In the genomic region with DNA sequence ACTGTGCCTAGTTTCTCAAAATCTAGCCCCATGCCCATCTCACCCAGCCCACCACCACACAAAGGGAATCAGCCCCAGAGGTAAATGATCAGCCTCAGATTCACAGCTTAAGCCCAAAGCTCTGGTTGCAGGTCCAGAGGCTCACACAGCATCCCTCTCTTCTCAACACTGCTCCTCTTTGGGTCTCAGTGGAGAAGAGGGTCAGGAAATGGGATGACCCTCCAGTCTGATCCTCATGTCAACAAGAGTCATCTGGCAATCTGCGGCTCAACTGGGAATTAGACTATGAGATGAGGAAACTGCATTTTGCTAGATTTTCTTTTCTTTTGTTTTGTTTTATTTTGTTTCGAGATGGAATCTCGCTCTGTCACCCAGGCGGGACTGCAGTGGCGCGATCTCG, we compare ENCODE assay signal across 25 cellular contexts.
A peak's percentile ranks its signal among the peaks of the same experiment; 100 is the strongest.
DNase-seq lines count a peak whose midpoint lies in the region; ATAC-seq and TF ChIP-seq lines count a peak whose summit lies in the region.
"Had no signal": no experiment of that assay in that cellular context is flagged by ENCODE, and none has a peak within 500 bp of the region (broad histone marks: within the 10 kb centered on the region; RNA-seq: fewer than 3 reads in every experiment).

No MANE protein-coding gene starts in this region.

- CTCF ChIA-PET in activated CD4-positive, alpha-beta T cell treated with anti-CD3 and anti-CD28 coated beads, Interleukin-2, amount 10 ng/mL, durations not matched to agents 7 days and 5 days (lab: Charles Lee): interaction anchor here (0.7 to 2.5 kb wide), 3 partner anchors 9 to 13 kb away, joined by 3 to 6 read pairs (median 3); no protein-coding TSS in a partner anchor

- POLR2A ChIA-PET in activated CD4-positive, alpha-beta T cell treated with anti-CD3 and anti-CD28 coated beads, Interleukin-2, amount 10 ng/mL, durations not matched to agents 7 days and 5 days (lab: Charles Lee): no interaction called here

- H3K27ac Mint-ChIP-seq in progenitor cell of endocrine pancreas: peak overlapping the region; percentile 18
- H3K27ac Mint-ChIP-seq in activated CD4-positive, alpha-beta T cell treated with anti-CD3 and anti-CD28 coated beads, Interleukin-2, amount 10 ng/mL, durations not matched to agents 7 days and 5 days: no peak overlapping the region
- H3K27ac Mint-ChIP-seq: activated CD4-positive, alpha-beta memory T cell treated with anti-CD3 and anti-CD28 coated beads for 36 hours; activated T-helper 1 cell treated with anti-CD3 and anti-CD28 coated beads, Interleukin-12 subunit alpha, Interleukin-12 subunit beta, Interleukin-2, Interleukin-4 antibody, amounts not matched to agents 30 ng/mL and 10 ng/mL and 1 ng/mL, durations not matched to agents 14 hours and 24 hours and 36 hours; type B pancreatic cell had no signal

- TF ChIP-seq CTCF in dorsolateral prefrontal cortex (IDR thresholded peaks at IDR 0.05 in 54 of 56, conservative IDR thresholded peaks at IDR 0.05 in 2 of 56; ENCODE audit: low read depth in 1 of 56, partially characterized antibody in 56 of 56): no peak
- no peak for TF ChIP-seq CTCF in progenitor cell of endocrine pancreas (IDR thresholded peaks at IDR 0.05; ENCODE audit: unreplicated experiment)
- TF ChIP-seq CTCF in tibial artery (IDR thresholded peaks at IDR 0.05): no peak
- no peak for TF ChIP-seq CTCF in ovary (IDR thresholded peaks at IDR 0.05)

- H3K27me3 Mint-ChIP-seq in progenitor cell of endocrine pancreas: peaks cover 2% of the 10 kb centered on the region
- peaks cover 3% of the 10 kb centered on the region for H3K27me3 Mint-ChIP-seq in activated CD4-positive, alpha-beta T cell treated with anti-CD3 and anti-CD28 coated beads, Interleukin-2, amount 10 ng/mL, durations not matched to agents 7 days and 5 days
- H3K27me3 Mint-ChIP-seq: activated CD4-positive, alpha-beta memory T cell treated with anti-CD3 and anti-CD28 coated beads for 36 hours had no signal

- intact Hi-C loops in dorsolateral prefrontal cortex (cut with DNase I): no loop called here
- intact Hi-C loops in tibial artery (cut with DNase I; ENCODE audit: low total_unique reads): no loop called here
- intact Hi-C loops in ovary (cut with DNase I): no loop called here

- no peak overlapping the region for H3K4me3 Mint-ChIP-seq in progenitor cell of endocrine pancreas (ENCODE audit: low read depth)
- no peak overlapping the region for H3K4me3 Mint-ChIP-seq in activated CD4-positive, alpha-beta T cell treated with anti-CD3 and anti-CD28 coated beads, Interleukin-2, amount 10 ng/mL, durations not matched to agents 7 days and 5 days
- H3K4me3 Mint-ChIP-seq: activated CD4-positive, alpha-beta memory T cell treated with anti-CD3 and anti-CD28 coated beads for 36 hours; activated T-helper 1 cell treated with anti-CD3 and anti-CD28 coated beads, Interleukin-12 subunit alpha, Interleukin-12 subunit beta, Interleukin-2, Interleukin-4 antibody, amounts not matched to agents 30 ng/mL and 10 ng/mL and 1 ng/mL, durations not matched to agents 14 hours and 24 hours and 36 hours; H9; type B pancreatic cell had no signal

- peak overlapping the region in 51 of 59 donors; percentile 6 to 97 (median 79) for H3K27ac ChIP-seq in dorsolateral prefrontal cortex
- peak overlapping the region; percentile 87 to 91 for H3K27ac ChIP-seq in tibial artery
- no peak overlapping the region for H3K27ac ChIP-seq in ovary
- H3K27ac ChIP-seq: C4-2B, SJSA1 had no signal

- peaks cover 52% of the 10 kb centered on the region for H3K4me1 ChIP-seq in adipocyte (ENCODE audit: control insufficient read depth, insufficient read depth, low read length)
- peaks cover 0 to 100% (median 81%) of the 10 kb centered on the region in 4 donors for H3K4me1 ChIP-seq in tibial artery
- no peaks in the 10 kb centered on the region for H3K4me1 ChIP-seq in ovary (ENCODE audit: insufficient read depth)
- H3K4me1 ChIP-seq: SJSA1 had no signal

- H3K9ac ChIP-seq in adipocyte (ENCODE audit: low read length): peak overlapping the region; percentile 22

- no peak for TF ChIP-seq POLR2A in ovary (IDR thresholded peaks at IDR 0.05)

- H3K9me3 ChIP-seq in adipocyte (ENCODE audit: control insufficient read depth, low read length): no peaks in the 10 kb centered on the region
- no peaks in the 10 kb centered on the region for H3K9me3 ChIP-seq in tibial artery
- H3K9me3 ChIP-seq in ovary: no peaks in the 10 kb centered on the region
- H3K9me3 ChIP-seq: mucosa of descending colon, SJSA1 had no signal

- 86 to 94% (median 88%) methylated on average over 7 of the region's 7 CpGs for WGBS in ovary, 3 donors

- H3K4me1 Mint-ChIP-seq in progenitor cell of endocrine pancreas (ENCODE audit: low read depth): peaks cover 2% of the 10 kb centered on the region
- no peaks in the 10 kb centered on the region for H3K4me1 Mint-ChIP-seq in activated CD4-positive, alpha-beta T cell treated with anti-CD3 and anti-CD28 coated beads, Interleukin-2, amount 10 ng/mL, durations not matched to agents 7 days and 5 days

- DNase-seq in adipocyte (ENCODE audit: low read depth) (no peak), dorsolateral prefrontal cortex (no peak), progenitor cell of endocrine pancreas (ENCODE audit: low spot score, unreplicated experiment) (no peak), tibial artery (peak in 1 of 2 donors; percentile 41), ovary (no peak)
- no peak for DNase-seq in activated CD4-positive, alpha-beta T cell treated with anti-CD3 and anti-CD28 coated beads, Interleukin-2, amount 10 ng/mL, durations not matched to agents 7 days and 5 days
- DNase-seq: activated CD4-positive, alpha-beta memory T cell treated with anti-CD3 and anti-CD28 coated beads for 36 hours; activated CD4-positive, CD25-positive, alpha-beta regulatory T cell; activated CD8-positive, alpha-beta memory T cell treated with anti-CD3 and anti-CD28 coated beads, Interleukin-2, amount 50 U/mL, for 4 hours; activated naive CD4-positive, alpha-beta T cell treated with anti-CD3 and anti-CD28 coated beads, Interleukin-2, amount 50 U/mL, for 16 hours; amygdala; H9; KG1; mucosa of descending colon; MV-4-11; NCI-H1436 treated with DMSO at 0.1 percent for 48 hours; NCI-H345; NCI-H748 treated with DMSO at 0.1 percent for 48 hours; stimulated activated naive CD8-positive, alpha-beta T cell treated with anti-CD3 and anti-CD28 coated beads, Interleukin-15, Interleukin-2, amounts not matched to agents 100 U/mL and 50 U/mL, for 24 hours; T-helper 1 cell had no signal

- no peak for TF ChIP-seq EP300 in ovary (IDR thresholded peaks at IDR 0.05)

- no peak overlapping the region for H3K4me3 ChIP-seq in adipocyte (ENCODE audit: low read length)
- H3K4me3 ChIP-seq in dorsolateral prefrontal cortex: no peak overlapping the region
- H3K4me3 ChIP-seq in tibial artery: no peak overlapping the region
- no peak overlapping the region for H3K4me3 ChIP-seq in ovary
- H3K4me3 ChIP-seq: mucosa of descending colon, SJSA1 had no signal

- peaks cover 8% of the 10 kb centered on the region for H3K36me3 Mint-ChIP-seq in progenitor cell of endocrine pancreas (ENCODE audit: insufficient read depth)
- no peaks in the 10 kb centered on the region for H3K36me3 Mint-ChIP-seq in activated CD4-positive, alpha-beta T cell treated with anti-CD3 and anti-CD28 coated beads, Interleukin-2, amount 10 ng/mL, durations not matched to agents 7 days and 5 days (ENCODE audit: low read depth)
- H3K36me3 Mint-ChIP-seq: activated CD4-positive, alpha-beta memory T cell treated with anti-CD3 and anti-CD28 coated beads for 36 hours had no signal

- H3K27me3 ChIP-seq in adipocyte (replicated peaks; ENCODE audit: control insufficient read depth, insufficient read depth, low read length) (no peaks in the 10 kb centered on the region), dorsolateral prefrontal cortex (peaks cover 0 to 12% (median 0%) of the 10 kb centered on the region in 45 donors), tibial artery (no peaks in the 10 kb centered on the region), ovary (no peaks in the 10 kb centered on the region)

- no peak for ATAC-seq in HG03139 (IDR thresholded peaks at IDR 0.05; ENCODE audit: unreplicated experiment)
- ATAC-seq: mucosa of descending colon; stimulated activated naive CD8-positive, alpha-beta T cell treated with anti-CD3 and anti-CD28 coated beads, Interleukin-15, Interleukin-2, amounts not matched to agents 100 U/mL and 50 U/mL, for 24 hours had no signal

- no peaks in the 10 kb centered on the region for H3K9me3 Mint-ChIP-seq in progenitor cell of endocrine pancreas (ENCODE audit: low read depth)
- no peaks in the 10 kb centered on the region for H3K9me3 Mint-ChIP-seq in activated CD4-positive, alpha-beta T cell treated with anti-CD3 and anti-CD28 coated beads, Interleukin-2, amount 10 ng/mL, durations not matched to agents 7 days and 5 days
- H3K9me3 Mint-ChIP-seq: activated CD4-positive, alpha-beta memory T cell treated with anti-CD3 and anti-CD28 coated beads for 36 hours; activated T-helper 1 cell treated with anti-CD3 and anti-CD28 coated beads, Interleukin-12 subunit alpha, Interleukin-12 subunit beta, Interleukin-2, Interleukin-4 antibody, amounts not matched to agents 30 ng/mL and 10 ng/mL and 1 ng/mL, durations not matched to agents 14 hours and 24 hours and 36 hours; H9; type B pancreatic cell had no signal

- H3K36me3 ChIP-seq in adipocyte (ENCODE audit: control insufficient read depth, insufficient read depth, low read length, severe bottlenecking): peaks cover 11% of the 10 kb centered on the region
- H3K36me3 ChIP-seq in tibial artery: peaks cover 36 to 58% (median 38%) of the 10 kb centered on the region in 3 donors
- no peaks in the 10 kb centered on the region for H3K36me3 ChIP-seq in ovary
- H3K36me3 ChIP-seq: SJSA1 had no signal

Comparison
In these comparisons a context has a peak if more than half of its experiments do, and no peak if none do; other contexts are left out.
1. H3K27ac ChIP-seq: peak in dorsolateral prefrontal cortex (51 of 59) and tibial artery (2 of 2); none in ovary (0 of 2).